2 cellular contexts compared by ENCODE assay signal in genomic region chr17:41680426-41681040, GRCh38.
TF ChIP-seq lines count a peak whose summit lies in the region.

No MANE protein-coding gene starts in this region.

TF ChIP-seq in H1, 55 proteins besides CTCF, POLR2A, EP300 and RAD21:
- TF ChIP-seq RXRA (IDR thresholded peaks at IDR 0.05; ENCODE audit: insufficient read depth, low read depth, low read length): no peak

TF ChIP-seq in SK-N-SH treated with all-trans-retinoic acid at 6 μM for 48 hours, 23 proteins besides CTCF, POLR2A, EP300 and RAD21:
- TF ChIP-seq ISL1 (CRISPR knock-in tag; IDR thresholded peaks at IDR 0.05) (no peak), CREB5 (CRISPR knock-in tag; IDR thresholded peaks at IDR 0.05; ENCODE audit: low read depth) (no peak), ZFP30 (CRISPR knock-in tag; IDR thresholded peaks at IDR 0.05) (no peak), ZC3H10 (CRISPR knock-in tag; IDR thresholded peaks at IDR 0.05) (no peak), ZFP3 (CRISPR knock-in tag; IDR thresholded peaks at IDR 0.05) (no peak), CSRNP3 (CRISPR knock-in tag; IDR thresholded peaks at IDR 0.05) (no peak), OSR1 (CRISPR knock-in tag; IDR thresholded peaks at IDR 0.05) (no peak), ZNF8 (CRISPR knock-in tag; IDR thresholded peaks at IDR 0.05) (no peak), PATZ1 (CRISPR knock-in tag; IDR thresholded peaks at IDR 0.05; ENCODE audit: borderline replicate concordance) (no peak), BACH2 (CRISPR knock-in tag; IDR thresholded peaks at IDR 0.05; ENCODE audit: borderline replicate concordance) (no peak), ZNF565 (CRISPR knock-in tag; conservative IDR thresholded peaks at IDR 0.05; ENCODE audit: low read depth) (no peak), TOX (CRISPR knock-in tag; IDR thresholded peaks at IDR 0.05; ENCODE audit: borderline replicate concordance) (no peak)
TF ChIP-seq in SK-N-SH treated with all-trans-retinoic acid at 6 μM for 48 hours: peak in this region for 0.
